In the genomic region with DNA sequence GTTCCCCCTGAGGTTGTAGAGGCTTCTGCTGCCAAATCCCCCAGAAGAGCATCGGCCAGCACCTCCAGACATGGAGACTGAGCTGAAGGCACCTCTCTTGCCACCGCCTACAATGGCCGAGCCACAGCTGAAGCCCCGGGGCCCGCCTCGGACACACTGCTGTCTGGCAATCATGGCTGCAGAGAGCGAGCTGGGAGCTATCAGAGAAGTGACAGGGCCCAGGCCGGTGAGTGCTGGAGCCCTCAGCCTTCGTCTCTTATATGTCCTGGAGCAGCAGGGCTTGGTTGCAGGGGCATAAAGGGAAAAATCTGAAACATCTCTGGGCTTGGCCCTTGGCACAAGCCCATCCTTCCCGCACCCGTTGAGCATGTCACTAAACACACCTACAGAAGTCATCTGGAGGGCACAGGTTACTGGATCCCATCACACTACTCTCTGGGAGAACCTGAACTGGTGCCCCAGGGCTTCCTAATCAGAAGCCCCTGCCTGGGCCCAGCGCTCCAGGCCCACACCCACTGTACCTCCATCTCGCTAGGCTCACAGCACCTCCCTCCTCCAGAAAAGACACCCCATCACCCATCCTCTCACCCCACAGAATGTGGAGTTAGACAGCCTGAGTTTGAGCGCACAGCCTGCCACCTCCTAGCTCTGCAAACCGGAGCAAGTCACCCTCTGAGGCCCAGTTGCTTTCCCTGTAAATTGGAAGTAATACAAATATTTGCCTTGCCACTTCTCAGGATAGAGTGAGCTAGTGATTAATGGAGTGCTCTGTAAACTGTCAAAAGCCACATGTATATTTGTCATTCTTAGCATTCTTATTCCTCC, we compare ENCODE assay signal across 21 cellular contexts. TPM values are rescaled to one million over a fixed set of nuclear protein-coding genes. Genes with fewer than 3 reads are reported as not detected.
DNase-seq lines count a peak whose midpoint lies in the region; ATAC-seq, FAIRE-seq and TF ChIP-seq lines count a peak whose summit lies in the region.
"Had no signal": no experiment of that assay in that cellular context is flagged by ENCODE, and none has a peak within 500 bp of the region (broad histone marks: within the 10 kb centered on the region; RNA-seq: fewer than 3 reads in every experiment).

A gene (minus strand): TSS at position 232 of the 825 bp plus-strand sequence. CDS start 58 bp downstream, at position 174.

- H3K4me1 Mint-ChIP-seq in osteocyte (ENCODE audit: unreplicated experiment) = no peaks in the 10 kb centered on the region
- H3K4me1 Mint-ChIP-seq: stimulated activated naive B cell treated with anti-CD40 and anti-IgM and Interleukin-4, amounts not matched to agents 10 μg/mL and 1 μg/mL and 100 μg/mL, for 72 hours had no signal

- peak within 1 kb of the TSS; percentile 56 for H3K4me2 ChIP-seq in A549

- no peaks in the 10 kb centered on the region for H3K9me3 ChIP-seq in A549
- no peaks in the 10 kb centered on the region for H3K9me3 ChIP-seq in lower lobe of right lung
- no peaks in the 10 kb centered on the region for H3K9me3 ChIP-seq in Peyer's patch
- H3K9me3 ChIP-seq: adrenal gland had no signal

- peaks cover 26% of the 10 kb centered on the region for H3K4me1 ChIP-seq in A549
- peaks cover 8% of the 10 kb centered on the region for H3K4me1 ChIP-seq in lower lobe of right lung
- no peaks in the 10 kb centered on the region for H3K4me1 ChIP-seq in Peyer's patch
- H3K4me1 ChIP-seq: adrenal gland had no signal

- H3K27me3 ChIP-seq in lower lobe of right lung (ENCODE audit: low read depth) (peaks cover 30% of the 10 kb centered on the region), Peyer's patch (no peaks in the 10 kb centered on the region)

- POLR2A ChIA-PET in A549 (lab: Yijun Ruan, JAX) = no interaction called here

- DNase-seq in A549 (ENCODE audit: low read depth in 1 of 2, low spot score in 1 of 2) (peak in 1 of 2 experiments; percentile 71), EH (ENCODE audit: low read depth) (peak; percentile 75), NCI-H774 (lab: John Stamatoyannopoulos, UW) (peak; percentile 65), lower lobe of right lung (no peak), left colon (no peak), activated gamma-delta T cell (lab: John Stamatoyannopoulos, UW) (no peak), osteocyte (ENCODE audit: extremely low spot score, unreplicated experiment) (no peak), Peyer's patch (no peak)
- DNase-seq: activated CD4-positive, alpha-beta T cell treated with anti-CD3 and anti-CD28 coated beads, Interleukin-2, amount 50 U/mL, for 4 hours; activated T-cell treated with anti-CD3 and anti-CD28 coated beads, Interleukin-2, amount 50 U/mL, for 48 hours; adrenal gland; COR-L47; NCI-H2171 treated with DMSO at 0.1 percent for 48 hours; stimulated activated naive B cell treated with anti-CD40 and anti-IgM and Interleukin-4, amounts not matched to agents 10 μg/mL and 1 μg/mL and 100 μg/mL, for 72 hours had no signal

- TF ChIP-seq POLR2A in A549 (IDR thresholded peaks at IDR 0.05; ENCODE audit: low read length) = no peak
- no peak for TF ChIP-seq POLR2A in Peyer's patch (IDR thresholded peaks at IDR 0.05)

- CTCF ChIA-PET in A549 (lab: Yijun Ruan, JAX) = interaction anchor here (1.2 to 2.0 kb wide), 4 partner anchors 10 to 244 kb away, joined by 3 to 9 read pairs (median 3); no protein-coding TSS in a partner anchor

- ATAC-seq in A549 = peak; percentile 32 to 82; a peak in 5 of 6 replicates
- ATAC-seq in lower lobe of right lung = peak; percentile 87 to 96
- ATAC-seq in left colon = no peak
- ATAC-seq: HCT116; stimulated activated naive B cell treated with anti-CD40 and anti-IgM and Interleukin-4, amounts not matched to agents 10 μg/mL and 1 μg/mL and 100 μg/mL, for 72 hours had no signal

- H3K36me3 ChIP-seq in lower lobe of right lung (no peaks in the 10 kb centered on the region), Peyer's patch (no peaks in the 10 kb centered on the region)
- H3K36me3 ChIP-seq: adrenal gland had no signal

- H3K9me3 Mint-ChIP-seq in osteocyte (ENCODE audit: unreplicated experiment) = no peaks in the 10 kb centered on the region
- H3K9me3 Mint-ChIP-seq: IgD-negative memory B cell; stimulated activated naive B cell treated with anti-CD40 and anti-IgM and Interleukin-4, amounts not matched to agents 10 μg/mL and 1 μg/mL and 100 μg/mL, for 72 hours had no signal

- H3K4me3 ChIP-seq in A549 (no peak within 1 kb of the TSS), lower lobe of right lung (no peak within 1 kb of the TSS), Peyer's patch (no peak within 1 kb of the TSS)
- H3K4me3 ChIP-seq: adrenal gland, skin epidermis had no signal

- no peak for FAIRE-seq in A549 (lab: Jason Lieb, UNC)
- FAIRE-seq: islet of Langerhans had no signal

- TF ChIP-seq RAD21 in A549 (conservative IDR thresholded peaks at IDR 0.05 in 1 of 2, IDR thresholded peaks at IDR 0.05 in 1 of 2) = no peak

- intact Hi-C loops in lower lobe of right lung (cut with DNase I) (no loop called here), left colon (cut with DNase I, micrococcal nuclease) (no loop called here)

- H3K27ac ChIP-seq in A549 (peak within 1 kb of the TSS in 1 of 2 experiments; percentile 28; a peak in 2 of 6 replicates), lower lobe of right lung (no peak within 1 kb of the TSS), Peyer's patch (no peak within 1 kb of the TSS)
- H3K27ac ChIP-seq: adrenal gland had no signal

- H3K27ac Mint-ChIP-seq in osteocyte (ENCODE audit: unreplicated experiment) = no peak within 1 kb of the TSS
- H3K27ac Mint-ChIP-seq: IgD-negative memory B cell; stimulated activated naive B cell treated with anti-CD40 and anti-IgM and Interleukin-4, amounts not matched to agents 10 μg/mL and 1 μg/mL and 100 μg/mL, for 72 hours had no signal

- H3K36me3 Mint-ChIP-seq in osteocyte (ENCODE audit: unreplicated experiment) = no peaks in the 10 kb centered on the region
- H3K36me3 Mint-ChIP-seq: stimulated activated naive B cell treated with anti-CD40 and anti-IgM and Interleukin-4, amounts not matched to agents 10 μg/mL and 1 μg/mL and 100 μg/mL, for 72 hours had no signal

- no peak within 1 kb of the TSS for H3K4me3 Mint-ChIP-seq in osteocyte (ENCODE audit: unreplicated experiment)
- H3K4me3 Mint-ChIP-seq: stimulated activated naive B cell treated with anti-CD40 and anti-IgM and Interleukin-4, amounts not matched to agents 10 μg/mL and 1 μg/mL and 100 μg/mL, for 72 hours had no signal

- 62% methylated on average over 14 of the region's 15 CpGs for WGBS in A549 (ENCODE audit: missing lambda C conversion rate)

- TF ChIP-seq EP300 in A549 (IDR thresholded peaks at IDR 0.05) = no peak

- H3K27me3 Mint-ChIP-seq in osteocyte (ENCODE audit: unreplicated experiment) = peaks cover 56% of the 10 kb centered on the region

- TF ChIP-seq CTCF in A549 (IDR thresholded peaks at IDR 0.05) = no peak
- no peak for TF ChIP-seq CTCF in lower lobe of right lung (IDR thresholded peaks at IDR 0.05)
- TF ChIP-seq CTCF in osteocyte (IDR thresholded peaks at IDR 0.05) = no peak
- TF ChIP-seq CTCF in Peyer's patch (IDR thresholded peaks at IDR 0.05) = no peak

TF ChIP-seq in A549, 52 proteins besides CTCF, POLR2A, EP300 and RAD21:
- TF ChIP-seq TFCP2L1 (CRISPR knock-in tag; IDR thresholded peaks at IDR 0.05) (no peak), POLR2AphosphoS2 (conservative IDR thresholded peaks at IDR 0.05; ENCODE audit: low read length) (no peak), GATA3 (IDR thresholded peaks at IDR 0.05; ENCODE audit: borderline replicate concordance) (peak; percentile 65), HOXB5 (CRISPR knock-in tag; IDR thresholded peaks at IDR 0.05) (peak; percentile 84), KDM1A (IDR thresholded peaks at IDR 0.05; ENCODE audit: low read depth) (no peak), KDM5A (IDR thresholded peaks at IDR 0.05) (no peak)
- TF ChIP-seq, protein P1, sequence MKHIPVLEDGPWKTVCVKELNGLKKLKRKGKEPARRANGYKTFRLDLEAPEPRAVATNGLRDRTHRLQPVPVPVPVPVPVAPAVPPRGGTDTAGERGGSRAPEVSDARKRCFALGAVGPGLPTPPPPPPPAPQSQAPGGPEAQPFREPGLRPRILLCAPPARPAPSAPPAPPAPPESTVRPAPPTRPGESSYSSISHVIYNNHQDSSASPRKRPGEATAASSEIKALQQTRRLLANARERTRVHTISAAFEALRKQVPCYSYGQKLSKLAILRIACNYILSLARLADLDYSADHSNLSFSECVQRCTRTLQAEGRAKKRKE (CRISPR knock-in tag; IDR thresholded peaks at IDR 0.05; ENCODE audit: low read depth) = no peak
- TF ChIP-seq, protein P2, sequence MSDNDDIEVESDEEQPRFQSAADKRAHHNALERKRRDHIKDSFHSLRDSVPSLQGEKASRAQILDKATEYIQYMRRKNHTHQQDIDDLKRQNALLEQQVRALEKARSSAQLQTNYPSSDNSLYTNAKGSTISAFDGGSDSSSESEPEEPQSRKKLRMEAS (IDR thresholded peaks at IDR 0.05) = peak; percentile 52; the same call in 1 of the 2 replicates

RNA-seq across cellular contexts. Expression of the gene that starts here (rescaled TPM):
- polyA plus RNA-seq in A549 (2011; rRNA removed) (12.7 and 12.8 TPM in 2 replicates), A549 (2017; fragmentation: RNase III; extraction: RNeasy Plus Mini Kit Qiagen cat#74134 plus additional on column Dnase treatment) (2.1 to 3.2 TPM (median 2.8 TPM) in 3 replicates)
- 10.2 and 10.3 TPM in 2 replicates for polyA plus RNA-seq in A549 (2012; cell fraction: cytosol; rRNA removed)
- polyA plus RNA-seq in A549 (2012; cell fraction: nucleus; rRNA removed) = 10.0 and 11.4 TPM in 2 replicates
- 13.4 and 14.5 TPM in 2 replicates for polyA minus RNA-seq in A549 (2011; rRNA and poly(A)+ RNA removed)
- total RNA-seq in lower lobe of right lung (6.4 TPM), left colon (not detected), osteocyte (not detected in 2 replicates), Peyer's patch (not detected)
- total RNA-seq: mucosa of gallbladder, OCI-LY7, osteoblast had no signal
- polyA plus RNA-seq: IgD-negative memory B cell had no signal

Comparison
In these comparisons a context has a peak if more than half of its experiments do, and no peak if none do; other contexts are left out.
1. DNase-seq: peak in EH (single experiment) and NCI-H774 (single experiment); none in lower lobe of right lung (single experiment), left colon (0 of 2), activated gamma-delta T cell (single experiment), osteocyte (single experiment) and Peyer's patch (0 of 3).